Comparison of ENCODE assay signal across 11 cellular contexts in the genomic region with DNA sequence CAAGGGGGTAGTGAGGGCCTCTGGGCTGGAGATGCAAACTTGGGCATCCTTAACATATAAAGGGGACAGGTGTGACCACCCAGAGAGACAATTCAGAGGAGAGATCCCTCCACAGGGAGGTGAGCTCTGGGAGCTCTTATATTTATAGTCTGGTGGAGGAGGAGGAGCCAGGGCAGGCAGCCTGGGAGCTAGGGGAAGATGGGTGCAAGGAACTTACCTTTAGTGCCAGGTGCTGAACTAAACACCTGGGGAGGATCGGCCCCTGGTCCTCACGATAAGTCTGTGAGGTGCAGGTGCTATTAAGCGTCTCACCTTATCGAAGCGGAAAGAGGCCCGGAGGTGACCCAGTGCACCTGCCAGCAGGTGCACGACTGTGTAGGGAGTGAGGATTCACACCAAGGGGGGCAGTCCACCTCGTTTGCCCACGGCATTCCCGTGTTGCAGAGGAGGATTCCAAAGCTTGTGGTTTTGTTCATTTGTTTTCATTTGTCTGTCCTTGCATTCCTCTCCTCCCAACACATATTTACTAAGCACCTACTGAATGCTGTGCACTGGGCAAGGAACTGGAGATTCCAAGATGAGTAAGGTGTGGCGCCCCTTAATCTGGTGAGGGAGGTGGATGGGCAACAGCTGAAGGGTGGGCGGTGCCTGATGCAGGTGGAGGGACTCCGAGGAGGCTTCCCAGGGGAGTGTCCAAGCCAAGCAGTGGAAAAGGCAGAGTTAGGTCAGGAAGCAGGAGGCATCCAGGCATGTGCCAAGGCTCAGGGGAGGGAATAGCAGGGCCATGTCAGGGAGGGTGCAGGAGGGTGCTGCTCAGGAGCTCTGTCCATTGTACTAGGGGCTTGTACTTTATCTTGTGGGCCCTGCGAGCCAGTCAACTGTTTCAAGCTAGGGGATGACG. TPM values are rescaled to one million over a fixed set of nuclear protein-coding genes. Genes with fewer than 3 reads are reported as not detected.
A peak's percentile ranks its signal among the peaks of the same experiment; 100 is the strongest.
DNase-seq lines count a peak whose midpoint lies in the region; ATAC-seq and TF ChIP-seq lines count a peak whose summit lies in the region.
"Had no signal": no experiment of that assay in that cellular context is flagged by ENCODE, and none has a peak within 500 bp of the region (broad histone marks: within the 10 kb centered on the region; RNA-seq: fewer than 3 reads in every experiment).

No MANE protein-coding gene starts in this region.

- H3K4me3 ChIP-seq in AG04450 (ENCODE audit: low read depth, low read length): no peak overlapping the region
- no peak overlapping the region for H3K4me3 ChIP-seq in mesodermal cell (ENCODE audit: extremely low read depth, insufficient read depth, low read length, poor library complexity, severe bottlenecking)
- H3K4me3 ChIP-seq: lung had no signal

- peaks cover 21% of the 10 kb centered on the region for H3K4me1 ChIP-seq in mesodermal cell (ENCODE audit: control insufficient read depth, insufficient read depth, low read length, poor library complexity, severe bottlenecking)

- H3K27ac ChIP-seq in AG04450 (ENCODE audit: low read depth, low read length): peak overlapping the region; percentile 34
- H3K27ac ChIP-seq in caudate nucleus (ENCODE audit: low read depth, low read length): peak overlapping the region; percentile 18
- peak overlapping the region; percentile 45 for H3K27ac ChIP-seq in mesodermal cell (ENCODE audit: low read depth, low read length, severe bottlenecking)

- H3K36me3 ChIP-seq in mesodermal cell (ENCODE audit: control insufficient read depth, insufficient read depth, low read length): no peaks in the 10 kb centered on the region

- WGBS in mesodermal cell (ENCODE audit: insufficient coverage in 2 of 2), 2 experiments: 70 to 80% methylated on average over 11 to 13 of the region's 15 CpGs

- ATAC-seq in HG03039 (IDR thresholded peaks at IDR 0.05; ENCODE audit: unreplicated experiment) (no peak), HG02763 (IDR thresholded peaks at IDR 0.05; ENCODE audit: unreplicated experiment) (no peak)
- ATAC-seq: activated T-cell treated with anti-CD3 and anti-CD28 coated beads, Interleukin-2, amount 50 U/mL, for 72 hours had no signal

- CTCF ChIA-PET in AG04450 (lab: Charles Lee): interaction anchor here (1.5 kb wide), 1 partner anchor 56 kb away, joined by 6 read pairs; no protein-coding TSS in a partner anchor

- no peak for TF ChIP-seq CTCF in AG04450 (IDR thresholded peaks at IDR 0.05; ENCODE audit: low read depth, low read length)

- POLR2A ChIA-PET in AG04450 (lab: Yijun Ruan, JAX): interaction anchor here (0.7 kb wide), 1 partner anchor 35 kb away, joined by 3 read pairs; no protein-coding TSS in a partner anchor

- H3K9me3 ChIP-seq in AG04450 (ENCODE audit: control insufficient read depth, insufficient read depth, low read length) (no peaks in the 10 kb centered on the region), mesodermal cell (ENCODE audit: control insufficient read depth, low read length) (no peaks in the 10 kb centered on the region)

- H3K27me3 ChIP-seq in AG04450 (ENCODE audit: control insufficient read depth, insufficient read depth, low read length): no peaks in the 10 kb centered on the region

- DNase-seq in AG04450 (ENCODE audit: low read depth, low spot score) (no peak), NCI-H146 (lab: John Stamatoyannopoulos, UW) (peak; percentile 79), caudate nucleus (lab: John Stamatoyannopoulos, UW) (no peak), SHP77 treated with DMSO at 0.1 percent for 48 hours (lab: John Stamatoyannopoulos, UW) (no peak), ecto neural progenitor cell (ENCODE audit: low spot score) (no peak)
- DNase-seq: activated T-cell treated with anti-CD3 and anti-CD28 coated beads, Interleukin-2, amount 50 U/mL, for 72 hours; CD4-positive, CD25-positive, alpha-beta regulatory T cell had no signal

RNA-seq across cellular contexts. Expression of a gene that starts 11.4 kb away (rescaled TPM):
- 5.7 and 7.8 TPM in 2 replicates for polyA plus RNA-seq in AG04450 (2011; rRNA removed)
- 11.0 and 14.9 TPM in 2 replicates for polyA minus RNA-seq in AG04450 (2011; rRNA and poly(A)+ RNA removed)
- polyA plus RNA-seq in mesodermal cell (2013, experiment 1 of 2): 18.2 TPM
- polyA plus RNA-seq in mesodermal cell (2013, experiment 2 of 2): 14.2 TPM
- polyA plus RNA-seq: CD4-positive, CD25-positive, alpha-beta regulatory T cell had no signal
